In genomic region chr18:54209471-54210180, GRCh38 we compare ENCODE assay signal across 8 cellular contexts. TPM values are rescaled to one million over a fixed set of nuclear protein-coding genes. Genes with fewer than 3 reads are reported as not detected.
A peak's percentile ranks its signal among the peaks of the same experiment; 100 is the strongest.
DNase-seq lines count a peak whose midpoint lies in the region; ATAC-seq, FAIRE-seq and TF ChIP-seq lines count a peak whose summit lies in the region.

No MANE protein-coding gene starts in this region.

- no peak overlapping the region for H2AFZ ChIP-seq in HepG2 (ENCODE audit: low read length)

- H3K36me3 ChIP-seq in HepG2 (replicated peaks in 1 of 2; ENCODE audit: control insufficient read depth in 1 of 2, insufficient read depth in 2 of 2, low read length in 2 of 2): peaks cover 0 to 3% of the 10 kb centered on the region in 2 experiments; a peak in 1 of 5 replicates
- no peaks in the 10 kb centered on the region for H3K36me3 ChIP-seq in right lobe of liver
- peaks cover 0 to 3% (median 0%) of the 10 kb centered on the region in 5 donors for H3K36me3 ChIP-seq in subcutaneous abdominal adipose tissue (ENCODE audit: control insufficient read depth in 5 of 5, insufficient read depth in 5 of 5, low read length in 5 of 5)

- TF ChIP-seq POLR2A in HepG2 (IDR thresholded peaks at IDR 0.05; ENCODE audit: insufficient read depth in 1 of 2, low read depth in 2 of 2, low read length in 2 of 2): no peak
- no peak for TF ChIP-seq POLR2A in right lobe of liver (IDR thresholded peaks at IDR 0.05)

- no peaks in the 10 kb centered on the region for H3K9me3 ChIP-seq in HepG2 (ENCODE audit: low read length)
- no peaks in the 10 kb centered on the region for H3K9me3 ChIP-seq in right lobe of liver
- H3K9me3 ChIP-seq in subcutaneous abdominal adipose tissue (ENCODE audit: control insufficient read depth in 5 of 5, low read length in 5 of 5): no peaks in the 10 kb centered on the region

- H3K27ac Mint-ChIP-seq in activated CD8-positive, alpha-beta T cell treated with anti-CD3 and anti-CD28 coated beads, Interleukin-2, amount 10 ng/mL, durations not matched to agents 7 days and 5 days: peak overlapping the region; percentile 40

- H3K4me3 Mint-ChIP-seq in activated CD8-positive, alpha-beta T cell treated with anti-CD3 and anti-CD28 coated beads, Interleukin-2, amount 10 ng/mL, durations not matched to agents 7 days and 5 days: no peak overlapping the region

- no peak for ATAC-seq in HepG2
- no peak for ATAC-seq in right lobe of liver
- ATAC-seq in HG02970 (IDR thresholded peaks at IDR 0.05; ENCODE audit: low FRiP score, unreplicated experiment): peak; percentile 80
- no peak for ATAC-seq in activated CD8-positive, alpha-beta T cell treated with anti-CD3 and anti-CD28 coated beads, Interleukin-2, amount 10 ng/mL, durations not matched to agents 7 days and 5 days

- H3K4me3 ChIP-seq in HepG2 (replicated peaks in 1 of 3; ENCODE audit: insufficient read depth in 1 of 3, low read depth in 2 of 3, low read length in 3 of 3) (no peak overlapping the region), right lobe of liver (no peak overlapping the region), subcutaneous abdominal adipose tissue (ENCODE audit: low read depth in 1 of 5, low read length in 5 of 5) (no peak overlapping the region)

- H3K27me3 Mint-ChIP-seq in activated CD8-positive, alpha-beta T cell treated with anti-CD3 and anti-CD28 coated beads, Interleukin-2, amount 10 ng/mL, durations not matched to agents 7 days and 5 days (ENCODE audit: low read depth): no peaks in the 10 kb centered on the region

- H3K79me2 ChIP-seq in HepG2 (ENCODE audit: insufficient read depth, low read length): peaks cover 76% of the 10 kb centered on the region

- no peak for FAIRE-seq in HepG2 (lab: Jason Lieb, UNC)

- H3K27me3 ChIP-seq in HepG2 (ENCODE audit: control insufficient read depth in 1 of 2, insufficient read depth in 2 of 2, low read length in 2 of 2): no peaks in the 10 kb centered on the region
- no peaks in the 10 kb centered on the region for H3K27me3 ChIP-seq in right lobe of liver
- H3K27me3 ChIP-seq in subcutaneous abdominal adipose tissue (ENCODE audit: control insufficient read depth in 5 of 5, insufficient read depth in 4 of 5, low read length in 5 of 5): no peaks in the 10 kb centered on the region

- intact Hi-C loops in HepG2 (cut with micrococcal nuclease; ENCODE audit: unreplicated experiment) (no loop called here), right lobe of liver (cut with DNase I) (no loop called here)

- TF ChIP-seq EP300 in HepG2 (IDR thresholded peaks at IDR 0.05; ENCODE audit: low read depth in 2 of 2, low read length in 2 of 2): no peak
- no peak for TF ChIP-seq EP300 in HepG2 (CRISPR knock-in tag; IDR thresholded peaks at IDR 0.05; ENCODE audit: borderline replicate concordance)

- H3K4me1 ChIP-seq in HepG2 (ENCODE audit: insufficient read depth, low read length): peaks cover 35% of the 10 kb centered on the region
- H3K4me1 ChIP-seq in right lobe of liver: peaks cover 0 to 19% (median 6%) of the 10 kb centered on the region in 4 donors
- peaks cover 2 to 50% (median 34%) of the 10 kb centered on the region in 5 donors for H3K4me1 ChIP-seq in subcutaneous abdominal adipose tissue (ENCODE audit: control insufficient read depth in 5 of 5, insufficient read depth in 5 of 5, low read length in 5 of 5)

- POLR2A ChIA-PET in HepG2 (lab: Yijun Ruan, JAX): no interaction called here
- POLR2A ChIA-PET in activated CD8-positive, alpha-beta T cell treated with anti-CD3 and anti-CD28 coated beads, Interleukin-2, amount 10 ng/mL, durations not matched to agents 7 days and 5 days (lab: Charles Lee): no interaction called here

- peaks cover 3% of the 10 kb centered on the region; the same call in 1 of the 2 replicates for H4K20me1 ChIP-seq in HepG2 (ENCODE audit: insufficient read depth, low read length)

- TF ChIP-seq RAD21 in HepG2 (CRISPR knock-in tag; IDR thresholded peaks at IDR 0.05): no peak

- no peak overlapping the region for H3K4me2 ChIP-seq in HepG2 (ENCODE audit: low read depth, low read length)

- no peaks in the 10 kb centered on the region for H3K9me3 Mint-ChIP-seq in activated CD8-positive, alpha-beta T cell treated with anti-CD3 and anti-CD28 coated beads, Interleukin-2, amount 10 ng/mL, durations not matched to agents 7 days and 5 days (ENCODE audit: insufficient read depth)

- H3K36me3 Mint-ChIP-seq in activated CD8-positive, alpha-beta T cell treated with anti-CD3 and anti-CD28 coated beads, Interleukin-2, amount 10 ng/mL, durations not matched to agents 7 days and 5 days (ENCODE audit: low read depth): peaks cover 11% of the 10 kb centered on the region

- in situ Hi-C loops in HepG2 (cut with HindIII; ENCODE audit: extremely low pct_ligation_motif_present, low pct_unique_long_range_greater_than_20kb): no loop called here

- CTCF ChIA-PET in HepG2 (lab: Yijun Ruan, JAX; ENCODE audit: low intra/inter-chr PET ratio, low total read pairs): no interaction called here
- CTCF ChIA-PET in activated CD8-positive, alpha-beta T cell treated with anti-CD3 and anti-CD28 coated beads, Interleukin-2, amount 10 ng/mL, durations not matched to agents 7 days and 5 days (lab: Charles Lee): interaction anchor here (1.9 kb wide), 1 partner anchor 13 kb away, joined by 8 read pairs; no protein-coding TSS in a partner anchor

- no peak overlapping the region for H3K9ac ChIP-seq in HepG2 (ENCODE audit: insufficient read depth, low read depth, low read length)
- peak overlapping the region in 1 of 5 donors; percentile 3 for H3K9ac ChIP-seq in subcutaneous abdominal adipose tissue (ENCODE audit: low read length in 5 of 5)

- TF ChIP-seq CTCF in HepG2 (CRISPR knock-in tag; IDR thresholded peaks at IDR 0.05) (no peak), right lobe of liver (IDR thresholded peaks at IDR 0.05) (no peak)

- 100% methylated on average over 1 of the region's 1 CpG for WGBS in HepG2 (ENCODE audit: low lambda C conversion rate)
- 75% methylated on average over 1 of the region's 1 CpG for WGBS in right lobe of liver (ENCODE audit: insufficient coverage, low coverage, low lambda C conversion rate, missing lambda C conversion rate)

- H3K4me1 Mint-ChIP-seq in activated CD8-positive, alpha-beta T cell treated with anti-CD3 and anti-CD28 coated beads, Interleukin-2, amount 10 ng/mL, durations not matched to agents 7 days and 5 days (ENCODE audit: low read depth): peaks cover 39% of the 10 kb centered on the region

- BruUV-seq in HepG2 (replicated peaks; lab: Mats Ljungman, UMichigan): no TSS peak

- no peak for DNase-seq in HepG2 (ENCODE audit: low spot score)
- no peak for DNase-seq in right lobe of liver
- no peak for DNase-seq in activated CD8-positive, alpha-beta T cell treated with anti-CD3 and anti-CD28 coated beads, Interleukin-2, amount 10 ng/mL, durations not matched to agents 7 days and 5 days
- DNase-seq in NCI-H2029 (lab: John Stamatoyannopoulos, UW): no peak
- no peak for DNase-seq in inferior parietal cortex (ENCODE audit: extremely low spot score)
- DNase-seq in stimulated activated CD4-positive, alpha-beta T cell treated with anti-CD3 and anti-CD28 coated beads, Interleukin-4, amount 100 ng/mL, for 1 hour: no peak

- H3K27ac ChIP-seq in HepG2 (ENCODE audit: extremely low read length, insufficient read depth, low read length): no peak overlapping the region
- H3K27ac ChIP-seq in right lobe of liver: no peak overlapping the region
- H3K27ac ChIP-seq in subcutaneous abdominal adipose tissue (ENCODE audit: low read depth, low read length): peak overlapping the region; percentile 68

RNA-seq across cellular contexts. Expression of gene MBD2, which starts 14.8 kb away (rescaled TPM):
- total RNA-seq in HepG2 (2016; rRNA removed; fragmentation: Illumina TruSeq; extraction: Trizol) (38.5 and 48.6 TPM in 2 replicates), right lobe of liver (10 to 100 TPM; 13.7 to 47.7 (median 29.4) TPM)
- total RNA-seq in HepG2 (2016; cell fraction: cytosol; rRNA removed; fragmentation: Illumina TruSeq; extraction: Trizol; ENCODE audit: low read depth): 24.9 and 27.3 TPM in 2 replicates
- 29.4 and 38.2 TPM in 2 replicates for total RNA-seq in HepG2 (2016; cell fraction: insoluble cytoplasmic fraction; rRNA removed; fragmentation: Illumina TruSeq; extraction: Trizol)
- 63.4 and 68.1 TPM in 2 replicates for total RNA-seq in HepG2 (2016; cell fraction: membrane; rRNA removed; fragmentation: Illumina TruSeq; extraction: Trizol)
- 10.7 and 13.6 TPM in 2 replicates for total RNA-seq in HepG2 (2016; cell fraction: nucleus; rRNA removed; fragmentation: Illumina TruSeq; extraction: Trizol)
- 15.1 and 19.1 TPM in 2 replicates for polyA plus RNA-seq in HepG2 (2011; rRNA removed)
- 7.8 and 10.5 TPM in 2 replicates for polyA plus RNA-seq in HepG2 (2011; cell fraction: cytosol; rRNA removed)
- 7.1 and 7.5 TPM in 2 replicates for polyA plus RNA-seq in HepG2 (2011; cell fraction: nucleus; rRNA removed)
- polyA plus RNA-seq in HepG2 (2012): 13.7 and 24.4 TPM in 2 replicates
- polyA plus RNA-seq in HepG2 (2016; cell fraction: cytosol; fragmentation: Illumina TruSeq; extraction: Trizol; ENCODE audit: low read depth): 46.2 and 46.3 TPM in 2 replicates
- 43.4 and 46.4 TPM in 2 replicates for polyA plus RNA-seq in HepG2 (2016; cell fraction: insoluble cytoplasmic fraction; fragmentation: Illumina TruSeq; extraction: Trizol; ENCODE audit: low read depth)
- 55.8 and 75.8 TPM in 2 replicates for polyA plus RNA-seq in HepG2 (2016; cell fraction: membrane; fragmentation: Illumina TruSeq; extraction: Trizol; ENCODE audit: low read depth)
- 45.5 and 52.2 TPM in 2 replicates for polyA plus RNA-seq in HepG2 (2016; cell fraction: nucleus; fragmentation: Illumina TruSeq; extraction: Trizol; ENCODE audit: insufficient read depth, low read depth)
- 17.9 and 34.9 TPM in 2 replicates for polyA minus RNA-seq in HepG2 (2011; rRNA and poly(A)+ RNA removed; ENCODE audit: low replicate concordance)
- 18.2 and 30.0 TPM in 2 replicates for polyA minus RNA-seq in HepG2 (2011; cell fraction: cytosol; rRNA and poly(A)+ RNA removed)
- polyA minus RNA-seq in HepG2 (2011; cell fraction: nucleus; rRNA and poly(A)+ RNA removed): 15.5 and 16.7 TPM in 2 replicates
- 100 to 1,000 TPM; 122 to 126 TPM for total RNA-seq in activated CD8-positive, alpha-beta T cell treated with anti-CD3 and anti-CD28 coated beads, Interleukin-2, amount 10 ng/mL, durations not matched to agents 7 days and 5 days

RNA-seq across cellular contexts. Expression of gene POLI, which starts 59.7 kb away (rescaled TPM):
- total RNA-seq in HepG2 (2016; rRNA removed; fragmentation: Illumina TruSeq; extraction: Trizol) (14.1 and 16.8 TPM in 2 replicates), right lobe of liver (10 to 100 TPM in 5 of 6 experiments, 1 to 10 TPM in 1; 9.2 to 14.1 (median 12.2) TPM)
- total RNA-seq in HepG2 (2016; cell fraction: cytosol; rRNA removed; fragmentation: Illumina TruSeq; extraction: Trizol; ENCODE audit: low read depth): 41.2 and 49.7 TPM in 2 replicates
- 15.2 and 16.9 TPM in 2 replicates for total RNA-seq in HepG2 (2016; cell fraction: insoluble cytoplasmic fraction; rRNA removed; fragmentation: Illumina TruSeq; extraction: Trizol)
- total RNA-seq in HepG2 (2016; cell fraction: membrane; rRNA removed; fragmentation: Illumina TruSeq; extraction: Trizol): 22.0 and 28.7 TPM in 2 replicates
- 24.8 and 26.2 TPM in 2 replicates for total RNA-seq in HepG2 (2016; cell fraction: nucleus; rRNA removed; fragmentation: Illumina TruSeq; extraction: Trizol)
- 17.2 and 21.2 TPM in 2 replicates for polyA plus RNA-seq in HepG2 (2011; rRNA removed)
- 3.6 and 4.5 TPM in 2 replicates for polyA plus RNA-seq in HepG2 (2011; cell fraction: cytosol; rRNA removed)
- 41.4 and 49.8 TPM in 2 replicates for polyA plus RNA-seq in HepG2 (2011; cell fraction: nucleus; rRNA removed)
- 10.6 and 14.5 TPM in 2 replicates for polyA plus RNA-seq in HepG2 (2012)
- polyA plus RNA-seq in HepG2 (2016; cell fraction: cytosol; fragmentation: Illumina TruSeq; extraction: Trizol; ENCODE audit: low read depth): 1.5 and 1.7 TPM in 2 replicates
- 14.7 and 14.8 TPM in 2 replicates for polyA plus RNA-seq in HepG2 (2016; cell fraction: insoluble cytoplasmic fraction; fragmentation: Illumina TruSeq; extraction: Trizol; ENCODE audit: low read depth)
- polyA plus RNA-seq in HepG2 (2016; cell fraction: membrane; fragmentation: Illumina TruSeq; extraction: Trizol; ENCODE audit: low read depth): 5.1 and 5.3 TPM in 2 replicates
- polyA plus RNA-seq in HepG2 (2016; cell fraction: nucleus; fragmentation: Illumina TruSeq; extraction: Trizol; ENCODE audit: insufficient read depth, low read depth): 57.5 and 59.9 TPM in 2 replicates
- 4.6 and 6.5 TPM in 2 replicates for polyA minus RNA-seq in HepG2 (2011; rRNA and poly(A)+ RNA removed; ENCODE audit: low replicate concordance)
- polyA minus RNA-seq in HepG2 (2011; cell fraction: cytosol; rRNA and poly(A)+ RNA removed): 7.3 and 10.0 TPM in 2 replicates
- polyA minus RNA-seq in HepG2 (2011; cell fraction: nucleus; rRNA and poly(A)+ RNA removed): 46.1 and 47.0 TPM in 2 replicates
- total RNA-seq in activated CD8-positive, alpha-beta T cell treated with anti-CD3 and anti-CD28 coated beads, Interleukin-2, amount 10 ng/mL, durations not matched to agents 7 days and 5 days: 10 to 100 TPM; 14.2 to 14.3 TPM
